In the genomic region with DNA sequence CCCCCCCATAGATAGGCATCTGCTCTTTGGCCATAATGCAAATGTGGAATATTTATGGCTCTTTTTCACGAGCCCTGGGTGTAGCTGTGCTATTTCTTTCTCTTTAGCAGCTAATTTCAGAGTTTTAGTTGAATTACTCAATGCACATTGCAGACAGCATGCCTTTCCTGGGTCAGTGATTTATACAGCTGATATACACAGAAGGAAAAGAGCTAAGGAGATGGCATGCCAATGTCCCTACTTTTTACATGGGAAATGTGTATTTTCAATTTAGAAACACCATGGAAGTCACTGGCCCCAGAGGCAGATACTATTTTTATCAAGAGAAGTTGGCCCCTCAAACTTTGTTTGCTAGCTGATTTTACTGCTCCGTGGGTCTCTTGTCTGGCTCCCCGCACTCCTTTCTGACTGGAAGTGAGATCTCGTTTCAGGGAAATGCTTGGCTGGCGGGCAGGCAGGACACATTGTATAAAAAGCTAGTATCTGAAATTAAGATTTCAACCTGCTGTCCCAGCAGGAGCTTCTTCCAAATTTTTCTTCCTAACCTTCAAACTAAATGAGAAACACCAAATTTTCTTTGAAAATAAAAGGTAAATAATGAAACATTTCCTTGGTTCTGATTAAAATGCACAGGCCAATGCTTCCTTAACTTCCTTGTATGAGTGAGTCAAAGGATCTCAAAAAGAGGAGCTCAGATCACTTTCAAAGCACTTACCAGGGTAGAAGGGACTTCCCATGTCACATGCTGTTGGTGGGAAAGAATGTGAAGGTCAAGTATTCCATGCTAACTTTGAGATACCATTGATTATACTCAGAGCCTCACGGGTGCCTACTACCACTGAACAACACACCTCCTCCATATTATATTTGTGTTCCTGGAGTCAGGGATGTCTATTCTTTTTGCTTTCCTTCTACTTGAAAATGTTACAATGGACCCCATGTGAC, we compare ENCODE assay signal across 26 cellular contexts.
"Had no signal": no experiment of that assay in that cellular context is flagged by ENCODE, and none has a peak within 500 bp of the region (broad histone marks: within the 10 kb centered on the region; RNA-seq: fewer than 3 reads in every experiment).

No MANE protein-coding gene starts in this region.

- H3K27ac Mint-ChIP-seq: activated naive CD8-positive, alpha-beta T cell; naive B cell; stimulated activated naive B cell treated with anti-CD40 and anti-IgM and Interleukin-4, amounts not matched to agents 10 μg/mL and 1 μg/mL and 100 μg/mL, for 72 hours had no signal

- H3K27ac ChIP-seq: body of pancreas, coronary artery, foreskin keratinocyte, heart left ventricle, left ventricle myocardium inferior, stomach, upper lobe of left lung, vagina had no signal

- H3K4me1 ChIP-seq: foreskin keratinocyte, stomach, upper lobe of left lung, vagina had no signal

- H3K4me3 Mint-ChIP-seq: activated naive CD8-positive, alpha-beta T cell; naive B cell; neural crest cell; stimulated activated naive B cell treated with anti-CD40 and anti-IgM and Interleukin-4, amounts not matched to agents 10 μg/mL and 1 μg/mL and 100 μg/mL, for 72 hours had no signal

- H3K9me3 ChIP-seq: body of pancreas, heart left ventricle, left ventricle myocardium inferior, stomach, thyroid gland, upper lobe of left lung, vagina had no signal

- H3K36me3 Mint-ChIP-seq: activated naive CD8-positive, alpha-beta T cell; naive B cell; stimulated activated naive B cell treated with anti-CD40 and anti-IgM and Interleukin-4, amounts not matched to agents 10 μg/mL and 1 μg/mL and 100 μg/mL, for 72 hours had no signal

- H3K27me3 ChIP-seq: body of pancreas, heart left ventricle, stomach, thyroid gland, upper lobe of left lung, vagina had no signal

- H3K4me3 ChIP-seq: body of pancreas, coronary artery, heart left ventricle, left ventricle myocardium inferior, smooth muscle cell, stomach, thyroid gland, upper lobe of left lung, vagina had no signal

- H3K27me3 Mint-ChIP-seq: stimulated activated naive B cell treated with anti-CD40 and anti-IgM and Interleukin-4, amounts not matched to agents 10 μg/mL and 1 μg/mL and 100 μg/mL, for 72 hours had no signal

- DNase-seq: activated CD4-positive, alpha-beta T cell treated with anti-CD3 and anti-CD28 coated beads for 4 hours; activated CD4-positive, alpha-beta T cell treated with anti-CD3 and anti-CD28 coated beads, Interleukin-2, amount 50 U/mL, for 4 hours; activated effector memory CD4-positive, alpha-beta T cell treated with Interleukin-2 at 50 U/mL for 16 hours; activated naive CD4-positive, alpha-beta T cell treated with Interleukin-2 at 50 U/mL for 16 hours; activated T-cell treated with anti-CD3 and anti-CD28 coated beads for 4 hours; anterior cingulate cortex; body of pancreas; cerebellar nuclear complex; foreskin keratinocyte; heart left ventricle; left ventricle myocardium inferior; naive B cell; occipital lobe; stimulated activated CD4-positive, alpha-beta T cell treated with anti-CD3 and anti-CD28 coated beads, Interleukin-1b, Interleukin-23, amount 100 ng/mL, for 48 hours; stimulated activated naive B cell treated with anti-CD40 and anti-IgM and Interleukin-4, amounts not matched to agents 10 μg/mL and 1 μg/mL and 100 μg/mL, for 72 hours; stomach; T-helper 1 cell; upper lobe of left lung had no signal

- H3K4me1 Mint-ChIP-seq: naive B cell; stimulated activated naive B cell treated with anti-CD40 and anti-IgM and Interleukin-4, amounts not matched to agents 10 μg/mL and 1 μg/mL and 100 μg/mL, for 72 hours had no signal

- ATAC-seq: body of pancreas; esophagus mucosa; foreskin keratinocyte; heart left ventricle; sciatic nerve; stimulated activated naive B cell treated with anti-CD40 and anti-IgM and Interleukin-4, amounts not matched to agents 10 μg/mL and 1 μg/mL and 100 μg/mL, for 72 hours had no signal

- H3K36me3 ChIP-seq: heart left ventricle, left ventricle myocardium inferior, stomach, thyroid gland, upper lobe of left lung, vagina had no signal
